ENCODE assay signal across 13 cellular contexts in genomic region chr6:144305567-144305966, GRCh38. TPM values are rescaled to one million over a fixed set of nuclear protein-coding genes. Genes with fewer than 3 reads are reported as not detected.
DNase-seq lines count a peak whose midpoint lies in the region; ATAC-seq and TF ChIP-seq lines count a peak whose summit lies in the region.
"Had no signal": no experiment of that assay in that cellular context is flagged by ENCODE, and none has a peak within 500 bp of the region (broad histone marks: within the 10 kb centered on the region; RNA-seq: fewer than 3 reads in every experiment).

No MANE protein-coding gene starts in this region.

- peaks cover 3% of the 10 kb centered on the region for H4K20me1 ChIP-seq in osteoblast (ENCODE audit: insufficient read depth, low read length)

- DNase-seq in activated CD4-positive, alpha-beta T cell treated with anti-CD3 and anti-CD28 coated beads, Interleukin-2, amount 10 ng/mL, durations not matched to agents 7 days and 5 days, result no peak
- no peak for DNase-seq in activated CD4-positive, alpha-beta T cell treated with anti-CD3 and anti-CD28 coated beads, Interleukin-2, amount 50 U/mL, for 1 hour
- DNase-seq in HFFc6 (no peak), osteoblast (ENCODE audit: insufficient read length, low spot score, missing footprints) (no peak), AG08395 (ENCODE audit: low spot score) (no peak), NCI-H1105 treated with DMSO at 0.1 percent for 48 hours (lab: John Stamatoyannopoulos, UW) (no peak), KG1 (lab: John Stamatoyannopoulos, UW) (no peak)
- DNase-seq: activated CD8-positive, alpha-beta memory T cell treated with anti-CD3 and anti-CD28 coated beads for 24 hours; pancreas had no signal

- peaks cover 9% of the 10 kb centered on the region for H3K27me3 Mint-ChIP-seq in activated CD4-positive, alpha-beta T cell treated with anti-CD3 and anti-CD28 coated beads, Interleukin-2, amount 10 ng/mL, durations not matched to agents 7 days and 5 days
- H3K27me3 Mint-ChIP-seq in HFFc6 (ENCODE audit: insufficient read depth), result peaks cover 1% of the 10 kb centered on the region; the same call in 1 of the 2 replicates

- H3K9me3 ChIP-seq in osteoblast (ENCODE audit: low read depth, low read length), result no peaks in the 10 kb centered on the region
- H3K9me3 ChIP-seq: A549, pancreas, SJSA1 had no signal

- H3K4me1 Mint-ChIP-seq in activated CD4-positive, alpha-beta T cell treated with anti-CD3 and anti-CD28 coated beads, Interleukin-2, amount 10 ng/mL, durations not matched to agents 7 days and 5 days, result peaks cover 39% of the 10 kb centered on the region
- H3K4me1 Mint-ChIP-seq in HFFc6 (ENCODE audit: low read depth), result peaks cover 47% of the 10 kb centered on the region

- H3K4me2 ChIP-seq in osteoblast (ENCODE audit: insufficient read depth, low read length), result peak overlapping the region; percentile 51
- H3K4me2 ChIP-seq: A549, GM23338 had no signal

- H3K4me3 Mint-ChIP-seq in activated CD4-positive, alpha-beta T cell treated with anti-CD3 and anti-CD28 coated beads, Interleukin-2, amount 10 ng/mL, durations not matched to agents 7 days and 5 days, result no peak overlapping the region
- peak overlapping the region; percentile 72 for H3K4me3 Mint-ChIP-seq in HFFc6
- H3K4me3 Mint-ChIP-seq: GM23338 had no signal

- ATAC-seq in HG03520 (IDR thresholded peaks at IDR 0.05; ENCODE audit: unreplicated experiment), result peak; percentile 14
- ATAC-seq: A549, GM23338 had no signal

- no peak overlapping the region for H3K4me3 ChIP-seq in osteoblast (ENCODE audit: insufficient read depth, low read length)
- H3K4me3 ChIP-seq: A549, GM23338, pancreas, SJSA1 had no signal

- POLR2A ChIA-PET in activated CD4-positive, alpha-beta T cell treated with anti-CD3 and anti-CD28 coated beads, Interleukin-2, amount 10 ng/mL, durations not matched to agents 7 days and 5 days (lab: Charles Lee), result interaction anchor here (0.6 kb wide), 1 partner anchor 221 kb away, joined by 3 read pairs; no protein-coding TSS in a partner anchor

- H3K36me3 ChIP-seq in osteoblast (ENCODE audit: insufficient read depth, low read length), result peaks cover 15% of the 10 kb centered on the region
- H3K36me3 ChIP-seq: pancreas had no signal

- H3K27me3 ChIP-seq in osteoblast (ENCODE audit: insufficient read depth, low read length), result no peaks in the 10 kb centered on the region
- H3K27me3 ChIP-seq: pancreas, SJSA1 had no signal

- H3K27ac Mint-ChIP-seq in activated CD4-positive, alpha-beta T cell treated with anti-CD3 and anti-CD28 coated beads, Interleukin-2, amount 10 ng/mL, durations not matched to agents 7 days and 5 days, result peak overlapping the region; percentile 78
- H3K27ac Mint-ChIP-seq in HFFc6, result peak overlapping the region; percentile 87
- H3K27ac Mint-ChIP-seq: GM23338 had no signal

- CTCF ChIA-PET in activated CD4-positive, alpha-beta T cell treated with anti-CD3 and anti-CD28 coated beads, Interleukin-2, amount 10 ng/mL, durations not matched to agents 7 days and 5 days (lab: Charles Lee), result interaction anchor here (0.8 to 1.9 kb wide), 3 partner anchors 13 to 201 kb away, joined by 3 to 8 read pairs (median 5); no protein-coding TSS in a partner anchor

- TF ChIP-seq CTCF in HFFc6 (IDR thresholded peaks at IDR 0.05), result no peak
- no peak for TF ChIP-seq CTCF in osteoblast (IDR thresholded peaks at IDR 0.05; ENCODE audit: extremely low read depth, low read depth, low read length)

- H3K9me3 Mint-ChIP-seq in activated CD4-positive, alpha-beta T cell treated with anti-CD3 and anti-CD28 coated beads, Interleukin-2, amount 10 ng/mL, durations not matched to agents 7 days and 5 days, result peaks cover 2% of the 10 kb centered on the region
- H3K9me3 Mint-ChIP-seq in HFFc6, result no peaks in the 10 kb centered on the region
- H3K9me3 Mint-ChIP-seq: GM23338 had no signal

- H3K4me1 ChIP-seq in osteoblast (ENCODE audit: insufficient read depth, low read length), result peaks cover 12% of the 10 kb centered on the region

- H2AFZ ChIP-seq in osteoblast (ENCODE audit: low read length), result peak overlapping the region; percentile 43
- H2AFZ ChIP-seq: GM23338 had no signal

- peaks cover 22% of the 10 kb centered on the region for H3K36me3 Mint-ChIP-seq in activated CD4-positive, alpha-beta T cell treated with anti-CD3 and anti-CD28 coated beads, Interleukin-2, amount 10 ng/mL, durations not matched to agents 7 days and 5 days (ENCODE audit: low read depth)
- peaks cover 43% of the 10 kb centered on the region for H3K36me3 Mint-ChIP-seq in HFFc6 (ENCODE audit: low read depth)

- H3K79me2 ChIP-seq in osteoblast (ENCODE audit: insufficient read depth, low read length), result peaks cover 89% of the 10 kb centered on the region

- peak overlapping the region; percentile 77 for H3K27ac ChIP-seq in osteoblast (ENCODE audit: low read depth, low read length)
- H3K27ac ChIP-seq: A549, pancreas had no signal

RNA-seq across cellular contexts. Expression of gene UTRN, which starts 20.4 kb away (rescaled TPM):
- total RNA-seq in activated CD4-positive, alpha-beta T cell treated with anti-CD3 and anti-CD28 coated beads, Interleukin-2, amount 10 ng/mL, durations not matched to agents 7 days and 5 days, result 100 to 1,000 TPM; 134 to 143 TPM
- 100 to 1,000 TPM in 5 of 6 experiments, 10 to 100 TPM in 1; 99.6 to 116 (median 109) TPM for total RNA-seq in HFFc6 (2021; fragmentation: NEBNext Ultra II Directional; extraction: Animal tissue kit (Norgen Biotek cat#: 25700))
- 235 and 242 TPM in 2 replicates for total RNA-seq in osteoblast
